In the genomic region with DNA sequence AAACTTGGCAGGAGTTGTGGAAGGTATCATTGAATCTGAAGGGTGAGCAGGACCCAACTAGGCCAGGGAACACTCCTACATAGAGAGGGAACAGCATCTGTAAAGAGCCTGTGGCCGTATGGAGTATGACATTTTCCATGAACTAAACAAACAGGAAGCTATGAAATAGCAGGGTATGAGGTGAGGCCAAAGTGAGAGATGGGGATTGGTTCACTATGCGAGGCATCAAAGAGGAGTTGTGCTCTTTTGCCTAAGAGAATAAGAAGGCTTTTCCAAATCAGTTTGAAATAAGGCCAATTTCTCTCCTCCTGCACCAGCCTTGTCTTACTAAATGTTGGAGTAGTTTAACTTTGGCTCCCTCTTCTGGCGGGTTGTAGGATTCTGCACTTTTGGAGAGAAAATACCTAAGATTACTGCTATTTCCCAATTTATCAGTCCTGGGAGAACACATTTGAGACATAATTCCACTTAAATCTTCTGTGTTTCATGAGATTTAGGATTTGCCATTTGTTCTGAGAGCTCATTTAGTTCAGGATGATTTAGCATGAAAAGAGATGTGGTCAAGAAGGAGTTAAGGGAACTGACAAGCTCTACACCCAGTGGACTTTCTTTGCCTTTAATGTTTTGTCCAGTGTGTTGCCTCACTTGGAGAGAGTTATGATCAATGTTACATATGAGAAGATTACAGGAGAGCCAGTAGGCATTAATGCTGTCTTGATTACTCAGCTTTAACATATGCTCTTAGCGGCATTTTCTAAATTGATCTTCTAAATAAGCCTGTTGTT, we compare ENCODE assay signal across 8 cellular contexts. TPM values are rescaled to one million over a fixed set of nuclear protein-coding genes. Genes with fewer than 3 reads are reported as not detected.
DNase-seq lines count a peak whose midpoint lies in the region; ATAC-seq and TF ChIP-seq lines count a peak whose summit lies in the region.

No MANE protein-coding gene starts in this region.

- H3K27me3 ChIP-seq in BJ (ENCODE audit: control insufficient read depth, insufficient read depth, low read length) (no peaks in the 10 kb centered on the region), HAP-1 (ENCODE audit: low read depth) (no peaks in the 10 kb centered on the region), tibial artery (no peaks in the 10 kb centered on the region)

- DNase-seq in BJ (ENCODE audit: low read depth) (no peak), HAP-1 (ENCODE audit: low spot score in 2 of 2) (peak; percentile 57 to 62), NCI-H526 (lab: John Stamatoyannopoulos, UW) (peak; percentile 48 to 77), tibial artery (peak in 1 of 2 donors; percentile 74)
- peak; percentile 68 for DNase-seq in activated CD8-positive, alpha-beta memory T cell treated with anti-CD3 and anti-CD28 coated beads, Interleukin-2, amount 10 ng/mL, durations not matched to agents 7 days and 5 days
- DNase-seq in naive thymus-derived CD8-positive, alpha-beta T cell, result peak in 9 of 10 donors; percentile 37 to 76 (median 55)

- H3K9me3 ChIP-seq in HAP-1, result no peaks in the 10 kb centered on the region
- no peaks in the 10 kb centered on the region for H3K9me3 ChIP-seq in tibial artery

- POLR2A ChIA-PET in BJ (lab: Charles Lee), result interaction anchor here (0.6 kb wide), 1 partner anchor 56 kb away, joined by 19 read pairs; no protein-coding TSS in a partner anchor
- POLR2A ChIA-PET in naive thymus-derived CD8-positive, alpha-beta T cell (lab: Charles Lee), result interaction anchor here (1.3 to 8.0 kb wide), 3 partner anchors 50 to 144 kb away, joined by 3 to 69 read pairs (median 5); a partner anchor contains a TSS

- H3K4me3 ChIP-seq in BJ (ENCODE audit: low read depth, low read length) (no peak overlapping the region), HAP-1 (no peak overlapping the region), tibial artery (no peak overlapping the region)

- no peak overlapping the region for H3K4me3 Mint-ChIP-seq in activated CD8-positive, alpha-beta memory T cell treated with anti-CD3 and anti-CD28 coated beads, Interleukin-2, amount 10 ng/mL, durations not matched to agents 7 days and 5 days
- H3K4me3 Mint-ChIP-seq in naive thymus-derived CD8-positive, alpha-beta T cell, result no peak overlapping the region

- ATAC-seq in activated CD8-positive, alpha-beta memory T cell treated with anti-CD3 and anti-CD28 coated beads, Interleukin-2, amount 10 ng/mL, durations not matched to agents 7 days and 5 days, result peak; percentile 55
- ATAC-seq in esophagus mucosa, result peak; percentile 56
- ATAC-seq in naive thymus-derived CD8-positive, alpha-beta T cell, result peak; percentile 67 to 80
- no peak for ATAC-seq in HG03457 (IDR thresholded peaks at IDR 0.05; ENCODE audit: unreplicated experiment)

- H3K4me1 Mint-ChIP-seq in activated CD8-positive, alpha-beta memory T cell treated with anti-CD3 and anti-CD28 coated beads, Interleukin-2, amount 10 ng/mL, durations not matched to agents 7 days and 5 days, result peaks cover 3% of the 10 kb centered on the region
- peaks cover 17 to 42% (median 32%) of the 10 kb centered on the region in 4 donors for H3K4me1 Mint-ChIP-seq in naive thymus-derived CD8-positive, alpha-beta T cell

- in situ Hi-C loops in HAP-1 (cut with MboI; ENCODE audit: low sequenced_read_pairs), result loop anchor here (10.0 kb wide), 1 partner anchor 469 kb away; no protein-coding TSS in a partner anchor

- no peaks in the 10 kb centered on the region for H3K9me3 Mint-ChIP-seq in activated CD8-positive, alpha-beta memory T cell treated with anti-CD3 and anti-CD28 coated beads, Interleukin-2, amount 10 ng/mL, durations not matched to agents 7 days and 5 days (ENCODE audit: low read depth)
- H3K9me3 Mint-ChIP-seq in naive thymus-derived CD8-positive, alpha-beta T cell, result no peaks in the 10 kb centered on the region

- peaks cover 2% of the 10 kb centered on the region for H3K36me3 Mint-ChIP-seq in activated CD8-positive, alpha-beta memory T cell treated with anti-CD3 and anti-CD28 coated beads, Interleukin-2, amount 10 ng/mL, durations not matched to agents 7 days and 5 days
- H3K36me3 Mint-ChIP-seq in naive thymus-derived CD8-positive, alpha-beta T cell, result peaks cover 0 to 51% (median 6%) of the 10 kb centered on the region in 3 donors

- intact Hi-C loops in tibial artery (cut with DNase I; ENCODE audit: low total_unique reads), result loop anchor here (2.0 to 10.0 kb wide), 2 partner anchors 269 to 471 kb away; no protein-coding TSS in a partner anchor

- no peaks in the 10 kb centered on the region for H3K27me3 Mint-ChIP-seq in activated CD8-positive, alpha-beta memory T cell treated with anti-CD3 and anti-CD28 coated beads, Interleukin-2, amount 10 ng/mL, durations not matched to agents 7 days and 5 days
- no peaks in the 10 kb centered on the region for H3K27me3 Mint-ChIP-seq in naive thymus-derived CD8-positive, alpha-beta T cell

- H3K4me1 ChIP-seq in HAP-1 (no peaks in the 10 kb centered on the region), tibial artery (peaks cover 0 to 4% (median 0%) of the 10 kb centered on the region in 4 donors)

- H3K27ac Mint-ChIP-seq in activated CD8-positive, alpha-beta memory T cell treated with anti-CD3 and anti-CD28 coated beads, Interleukin-2, amount 10 ng/mL, durations not matched to agents 7 days and 5 days, result no peak overlapping the region
- H3K27ac Mint-ChIP-seq in naive thymus-derived CD8-positive, alpha-beta T cell, result peak overlapping the region in 7 of 10 donors; percentile 35 to 88 (median 63)

- peak overlapping the region in 1 of 2 donors; percentile 5 for H3K27ac ChIP-seq in tibial artery

- CTCF ChIA-PET in BJ (lab: Yijun Ruan, JAX), result interaction anchor here (0.6 to 9.9 kb wide), 47 partner anchors 10 to 1117 kb away, joined by 3 to 147 read pairs (median 3); a partner anchor contains a TSS
- CTCF ChIA-PET in activated CD8-positive, alpha-beta memory T cell treated with anti-CD3 and anti-CD28 coated beads, Interleukin-2, amount 10 ng/mL, durations not matched to agents 7 days and 5 days (lab: Charles Lee), result interaction anchor here (0.7 to 2.6 kb wide), 39 partner anchors 9 to 517 kb away, joined by 3 to 31 read pairs (median 5); a partner anchor contains a TSS

- H3K36me3 ChIP-seq in BJ (ENCODE audit: control insufficient read depth, insufficient read depth, low read length), result no peaks in the 10 kb centered on the region
- no peaks in the 10 kb centered on the region; the same call in 1 of the 2 replicates for H3K36me3 ChIP-seq in HAP-1 (replicated peaks)
- peaks cover 7 to 27% (median 15%) of the 10 kb centered on the region in 3 donors for H3K36me3 ChIP-seq in tibial artery

- peak; percentile 81 for TF ChIP-seq CTCF in BJ (IDR thresholded peaks at IDR 0.05; ENCODE audit: insufficient read depth, low read depth, low read length)
- TF ChIP-seq CTCF in tibial artery (IDR thresholded peaks at IDR 0.05), result peak; percentile 75 to 86

RNA-seq across cellular contexts. Expression of a gene that starts 55.4 kb away (rescaled TPM):
- polyA plus RNA-seq in BJ (2011; rRNA removed), result 0.91 and 1.7 TPM in 2 replicates
- polyA minus RNA-seq in BJ (2011; rRNA and poly(A)+ RNA removed), result 7.7 and 17.2 TPM in 2 replicates
- total RNA-seq in activated CD8-positive, alpha-beta memory T cell treated with anti-CD3 and anti-CD28 coated beads, Interleukin-2, amount 10 ng/mL, durations not matched to agents 7 days and 5 days, result 10 to 100 TPM; 24.9 to 39.3 TPM
- total RNA-seq in esophagus mucosa, result 6.8 TPM
- total RNA-seq in naive thymus-derived CD8-positive, alpha-beta T cell, result 100 to 1,000 TPM; 113 to 116 TPM
- 1 to 10 TPM; 4.9 to 8.6 (median 5.8) TPM for polyA plus RNA-seq in naive thymus-derived CD8-positive, alpha-beta T cell
